ENCODE assay signal across 8 cellular contexts in the genomic region with DNA sequence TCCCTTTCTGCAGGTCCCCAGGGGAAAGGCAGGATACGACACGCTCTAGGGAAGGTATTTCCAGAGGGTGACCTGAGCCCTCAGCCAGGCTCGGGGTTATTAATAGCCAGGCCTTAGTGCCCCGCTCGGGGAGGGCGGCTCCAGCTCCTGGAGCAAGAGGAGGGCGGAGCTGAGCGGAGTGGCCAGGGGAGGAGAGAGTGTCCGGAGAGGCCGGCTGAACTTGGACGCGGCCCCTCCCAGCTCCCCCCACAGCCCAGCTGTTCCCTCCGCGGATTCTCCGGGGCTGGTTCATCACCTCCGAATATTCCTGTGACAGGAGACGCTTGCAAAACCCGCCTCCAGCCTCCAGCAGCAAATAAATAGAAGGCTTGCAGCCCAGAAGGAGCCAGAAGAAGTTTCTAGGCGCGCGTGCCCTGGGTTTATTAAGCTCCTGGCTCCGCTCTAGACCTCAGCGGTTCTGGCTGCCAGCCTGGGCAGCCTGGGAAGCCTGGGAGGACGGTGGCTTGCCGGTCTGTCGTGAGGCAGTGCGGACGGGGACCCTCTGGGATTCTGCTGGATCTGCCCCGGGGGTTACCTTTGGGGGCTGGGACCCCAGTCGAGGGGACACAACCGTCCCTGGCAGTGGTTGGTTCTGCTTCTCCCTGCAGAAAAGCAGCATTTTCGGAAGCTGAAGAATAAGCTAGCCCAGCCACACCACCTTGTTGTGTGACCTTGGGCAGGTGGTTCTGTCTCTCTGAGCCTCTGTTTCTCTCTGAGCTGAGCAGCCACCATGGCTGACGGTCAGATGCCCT. TPM values are rescaled to one million over a fixed set of nuclear protein-coding genes. Genes with fewer than 3 reads are reported as not detected.
DNase-seq lines count a peak whose midpoint lies in the region; ATAC-seq, FAIRE-seq and TF ChIP-seq lines count a peak whose summit lies in the region.

A gene with protein sequence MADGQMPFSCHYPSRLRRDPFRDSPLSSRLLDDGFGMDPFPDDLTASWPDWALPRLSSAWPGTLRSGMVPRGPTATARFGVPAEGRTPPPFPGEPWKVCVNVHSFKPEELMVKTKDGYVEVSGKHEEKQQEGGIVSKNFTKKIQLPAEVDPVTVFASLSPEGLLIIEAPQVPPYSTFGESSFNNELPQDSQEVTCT (plus strand): TSS at position 388 of the 791 bp plus-strand sequence. CDS start 382 bp downstream, at position 770.

- peak; percentile 88 for DNase-seq in AG04450 (ENCODE audit: low read depth, low spot score)
- peak; percentile 50 for DNase-seq in NCI-H146 treated with DMSO at 0.1 percent for 48 hours (lab: John Stamatoyannopoulos, UW; ENCODE audit: unreplicated experiment)
- DNase-seq in bronchial epithelial cell (ENCODE audit: low read depth): peak; percentile 20
- DNase-seq in iris pigment epithelial cell (ENCODE audit: low read depth): peak; percentile 37
- DNase-seq in smooth muscle cell of the brain vasculature (ENCODE audit: low read depth, low spot score): peak; percentile 41
- DNase-seq in T-helper 17 cell: no peak

- H3K9me3 ChIP-seq in AG04450 (ENCODE audit: control insufficient read depth, insufficient read depth, low read length) (no peaks in the 10 kb centered on the region; the same call in 1 of the 2 replicates), T-helper 17 cell (ENCODE audit: control insufficient read depth, low read length, poor library complexity, severe bottlenecking) (no peaks in the 10 kb centered on the region)

- no peak within 1 kb of the TSS for H3K27ac Mint-ChIP-seq in T-helper 17 cell

- no peak within 1 kb of the TSS for H3K4me3 Mint-ChIP-seq in T-helper 17 cell

- H3K4me3 ChIP-seq in AG04450 (ENCODE audit: low read depth, low read length): peak within 1 kb of the TSS; percentile 65
- no peak within 1 kb of the TSS for H3K4me3 ChIP-seq in bronchial epithelial cell (ENCODE audit: low read depth, low read length)

- no peaks in the 10 kb centered on the region for H3K36me3 ChIP-seq in bronchial epithelial cell (ENCODE audit: control insufficient read depth, insufficient read depth, low read length)

- no peaks in the 10 kb centered on the region for H3K27me3 ChIP-seq in AG04450 (ENCODE audit: control insufficient read depth, insufficient read depth, low read length)
- no peaks in the 10 kb centered on the region for H3K27me3 ChIP-seq in bronchial epithelial cell (ENCODE audit: control insufficient read depth, insufficient read depth, low read length)

- CTCF ChIA-PET in AG04450 (lab: Charles Lee): interaction anchor here (0.6 kb wide), 1 partner anchor 801 kb away, joined by 3 read pairs; no protein-coding TSS in a partner anchor

- H3K36me3 Mint-ChIP-seq in T-helper 17 cell (ENCODE audit: low read depth): no peaks in the 10 kb centered on the region

- TF ChIP-seq CTCF in AG04450 (IDR thresholded peaks at IDR 0.05; ENCODE audit: low read depth, low read length) (no peak), bronchial epithelial cell (IDR thresholded peaks at IDR 0.05; ENCODE audit: insufficient read depth, low read length, severe bottlenecking) (no peak)

- POLR2A ChIA-PET in AG04450 (lab: Yijun Ruan, JAX): interaction anchor here (0.6 to 1.4 kb wide), 7 partner anchors 10 to 1202 kb away, joined by 3 to 13 read pairs (median 3); no protein-coding TSS in a partner anchor

- ATAC-seq in HG03039 (IDR thresholded peaks at IDR 0.05; ENCODE audit: unreplicated experiment): no peak
- no peak for ATAC-seq in T-helper 17 cell
- ATAC-seq in GM18520 (IDR thresholded peaks at IDR 0.05; ENCODE audit: unreplicated experiment): no peak

- peak; percentile 28 for FAIRE-seq in bronchial epithelial cell (lab: Jason Lieb, UNC)

- peak within 1 kb of the TSS; percentile 91 for H3K27ac ChIP-seq in AG04450 (ENCODE audit: low read depth, low read length)

- H3K4me1 Mint-ChIP-seq in T-helper 17 cell: no peaks in the 10 kb centered on the region

- H3K27me3 Mint-ChIP-seq in T-helper 17 cell: peaks cover 35% of the 10 kb centered on the region

RNA-seq across cellular contexts. Expression of the gene that starts here (rescaled TPM):
- polyA plus RNA-seq in AG04450 (2011; rRNA removed): 27.1 and 34.3 TPM in 2 replicates
- 19.0 TPM in 2 replicates for polyA minus RNA-seq in AG04450 (2011; rRNA and poly(A)+ RNA removed)
- total RNA-seq in bronchial epithelial cell: 0.26 and 2.4 TPM in 2 replicates
- total RNA-seq in T-helper 17 cell: not detected

Comparison
In these comparisons a context has a peak if more than half of its experiments do, and no peak if none do; other contexts are left out.
1. DNase-seq: peak in AG04450 (single experiment), NCI-H146 treated with DMSO at 0.1 percent for 48 hours (single experiment), bronchial epithelial cell (single experiment), iris pigment epithelial cell (single experiment) and smooth muscle cell of the brain vasculature (single experiment); none in T-helper 17 cell (0 of 3).